In the genomic region with DNA sequence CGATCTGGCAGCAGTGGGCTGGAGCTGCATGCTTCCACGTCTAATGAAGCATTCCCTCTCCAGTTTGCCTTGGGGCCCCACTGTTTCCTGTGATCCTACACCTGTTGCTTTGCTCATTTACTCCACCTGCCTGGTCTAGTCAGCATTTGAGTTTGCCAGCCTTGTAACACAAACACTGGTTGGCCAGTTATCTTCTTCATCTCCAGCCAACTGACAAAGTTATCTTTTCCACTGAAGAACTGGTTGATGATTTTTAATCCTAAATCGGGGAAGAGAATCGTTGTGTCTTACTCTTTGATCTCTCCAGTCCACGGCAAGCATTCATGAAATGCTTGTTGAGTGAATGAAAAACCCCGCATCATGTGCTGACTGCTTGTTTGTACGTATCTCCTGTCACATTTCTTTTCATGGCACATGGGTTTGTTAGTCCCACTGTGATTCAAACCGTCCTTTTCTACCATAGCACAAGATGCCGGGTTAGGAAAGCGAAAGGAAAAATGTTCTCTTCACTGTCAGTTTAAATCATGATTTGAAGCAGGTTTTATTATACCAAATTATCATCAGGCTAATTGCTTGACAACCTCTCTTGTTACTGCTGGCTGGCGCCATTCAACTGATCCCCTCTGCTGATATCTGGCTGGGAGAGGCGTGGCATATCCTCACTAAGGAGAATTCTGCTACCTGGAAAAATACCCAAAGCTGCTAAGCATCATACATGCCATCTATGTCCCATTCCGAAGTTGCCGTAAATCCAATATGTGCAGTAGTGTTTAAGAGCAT, we compare ENCODE assay signal across 14 cellular contexts.
DNase-seq lines count a peak whose midpoint lies in the region; ATAC-seq, FAIRE-seq and TF ChIP-seq lines count a peak whose summit lies in the region.
"Had no signal": no experiment of that assay in that cellular context is flagged by ENCODE, and none has a peak within 500 bp of the region (broad histone marks: within the 10 kb centered on the region; RNA-seq: fewer than 3 reads in every experiment).

No MANE protein-coding gene starts in this region.

- H3K4me1 ChIP-seq in Caco-2 (no peaks in the 10 kb centered on the region), Peyer's patch (peaks cover 0 to 15% (median 0%) of the 10 kb centered on the region in 4 donors)

- CTCF ChIA-PET in Caco-2 (lab: Charles Lee) = no interaction called here

- H3K27ac Mint-ChIP-seq in Caco-2 (ENCODE audit: unreplicated experiment) = no peak overlapping the region
- H3K27ac Mint-ChIP-seq: activated CD8-positive, alpha-beta memory T cell treated with anti-CD3 and anti-CD28 coated beads, Interleukin-2, amount 10 ng/mL, durations not matched to agents 7 days and 5 days; activated naive CD8-positive, alpha-beta T cell treated with anti-CD3 and anti-CD28 coated beads, Interleukin-2, amount 10 ng/mL, durations not matched to agents 7 days and 5 days; stimulated activated naive CD8-positive, alpha-beta T cell treated with anti-CD3 and anti-CD28 coated beads, Interleukin-15, Interleukin-2, amounts not matched to agents 100 ng/mL and 50 ng/mL, for 24 hours had no signal

- H3K27ac ChIP-seq in Peyer's patch = peak overlapping the region in 3 of 4 donors; percentile 23 to 82 (median 67)

- no TSS peak for BruUV-seq in Caco-2 (replicated peaks; lab: Mats Ljungman, UMichigan)

- H3K27me3 ChIP-seq in Caco-2 (replicated peaks; ENCODE audit: control insufficient read depth, insufficient read depth, low read length) (no peaks in the 10 kb centered on the region), Peyer's patch (no peaks in the 10 kb centered on the region)

- H3K27me3 Mint-ChIP-seq in Caco-2 (ENCODE audit: insufficient read depth, unreplicated experiment) = no peaks in the 10 kb centered on the region

- no peaks in the 10 kb centered on the region for H3K36me3 Mint-ChIP-seq in Caco-2 (ENCODE audit: insufficient read depth, unreplicated experiment)
- H3K36me3 Mint-ChIP-seq: activated CD8-positive, alpha-beta memory T cell treated with anti-CD3 and anti-CD28 coated beads, Interleukin-2, amount 10 ng/mL, durations not matched to agents 7 days and 5 days; activated naive CD8-positive, alpha-beta T cell treated with anti-CD3 and anti-CD28 coated beads, Interleukin-2, amount 10 ng/mL, durations not matched to agents 7 days and 5 days had no signal

- H3K36me3 ChIP-seq in Caco-2 (ENCODE audit: control insufficient read depth, insufficient read depth, low read length) = no peaks in the 10 kb centered on the region
- H3K36me3 ChIP-seq in Peyer's patch = no peaks in the 10 kb centered on the region

- intact Hi-C loops in Caco-2 (cut with micrococcal nuclease; ENCODE audit: unreplicated experiment) = no loop called here
- intact Hi-C loops in left colon (cut with DNase I, micrococcal nuclease) = no loop called here
- intact Hi-C loops in Right ventricle myocardium superior (cut with DNase I) = no loop called here

- TF ChIP-seq POLR2A in Peyer's patch (IDR thresholded peaks at IDR 0.05) = no peak
- TF ChIP-seq POLR2A in H54 (IDR thresholded peaks at IDR 0.05; ENCODE audit: low read depth, low read length) = no peak

- FAIRE-seq in H54 (lab: Jason Lieb, UNC) = no peak
- FAIRE-seq: TTC549 had no signal

- H3K4me3 ChIP-seq in Caco-2 (ENCODE audit: low read depth, low read length) (no peak overlapping the region), Peyer's patch (peak overlapping the region in 2 of 4 donors; percentile 33 to 35)

- DNase-seq in Caco-2 (peak; percentile 40 to 56), NCI-H146 treated with DMSO at 0.1 percent for 48 hours (lab: John Stamatoyannopoulos, UW; ENCODE audit: unreplicated experiment) (peak; percentile 81), Peyer's patch (peak in 2 of 3 donors; percentile 62 to 80), left colon (peak; percentile 56 to 65), H54 (ENCODE audit: insufficient read length, low spot score) (no peak), anterior cingulate cortex (lab: John Stamatoyannopoulos, UW) (no peak), Right ventricle myocardium superior (no peak)
- DNase-seq: activated CD8-positive, alpha-beta memory T cell treated with anti-CD3 and anti-CD28 coated beads, Interleukin-2, amount 10 ng/mL, durations not matched to agents 7 days and 5 days; activated naive CD8-positive, alpha-beta T cell treated with anti-CD3 and anti-CD28 coated beads, Interleukin-2, amount 10 ng/mL, durations not matched to agents 7 days and 5 days; NCI-H1092 treated with DMSO at 0.1 percent for 48 hours had no signal

- POLR2A ChIA-PET in Caco-2 (lab: Charles Lee) = no interaction called here

- H3K4me3 Mint-ChIP-seq in Caco-2 (ENCODE audit: unreplicated experiment) = peak overlapping the region; percentile 21
- H3K4me3 Mint-ChIP-seq: activated CD8-positive, alpha-beta memory T cell treated with anti-CD3 and anti-CD28 coated beads, Interleukin-2, amount 10 ng/mL, durations not matched to agents 7 days and 5 days; activated naive CD8-positive, alpha-beta T cell treated with anti-CD3 and anti-CD28 coated beads, Interleukin-2, amount 10 ng/mL, durations not matched to agents 7 days and 5 days; stimulated activated naive CD8-positive, alpha-beta T cell treated with anti-CD3 and anti-CD28 coated beads, Interleukin-15, Interleukin-2, amounts not matched to agents 100 ng/mL and 50 ng/mL, for 24 hours had no signal

- peaks cover 16% of the 10 kb centered on the region for H3K4me1 Mint-ChIP-seq in Caco-2 (ENCODE audit: low read depth, unreplicated experiment)
- H3K4me1 Mint-ChIP-seq: activated CD8-positive, alpha-beta memory T cell treated with anti-CD3 and anti-CD28 coated beads, Interleukin-2, amount 10 ng/mL, durations not matched to agents 7 days and 5 days; activated naive CD8-positive, alpha-beta T cell treated with anti-CD3 and anti-CD28 coated beads, Interleukin-2, amount 10 ng/mL, durations not matched to agents 7 days and 5 days had no signal

- ATAC-seq in left colon (peak; percentile 79), HG02610 (IDR thresholded peaks at IDR 0.05; ENCODE audit: unreplicated experiment) (no peak), Right ventricle myocardium superior (ENCODE audit: poor library complexity) (no peak)
- ATAC-seq: activated CD8-positive, alpha-beta memory T cell treated with anti-CD3 and anti-CD28 coated beads, Interleukin-2, amount 10 ng/mL, durations not matched to agents 7 days and 5 days; HCT116 had no signal

- TF ChIP-seq CTCF in Caco-2 (IDR thresholded peaks at IDR 0.05; ENCODE audit: insufficient read depth in 1 of 2, low read depth in 1 of 2, low read length in 1 of 2, severe bottlenecking in 1 of 2, unreplicated experiment in 1 of 2) = no peak
- TF ChIP-seq CTCF in Peyer's patch (IDR thresholded peaks at IDR 0.05) = no peak

- H3K9me3 Mint-ChIP-seq in Caco-2 (ENCODE audit: unreplicated experiment) = no peaks in the 10 kb centered on the region
- H3K9me3 Mint-ChIP-seq: activated naive CD8-positive, alpha-beta T cell treated with anti-CD3 and anti-CD28 coated beads, Interleukin-2, amount 10 ng/mL, durations not matched to agents 7 days and 5 days; stimulated activated naive CD8-positive, alpha-beta T cell treated with anti-CD3 and anti-CD28 coated beads, Interleukin-15, Interleukin-2, amounts not matched to agents 100 ng/mL and 50 ng/mL, for 24 hours had no signal

- H3K9me3 ChIP-seq in Caco-2 = no peaks in the 10 kb centered on the region
- H3K9me3 ChIP-seq in Peyer's patch = no peaks in the 10 kb centered on the region

Comparison
In these comparisons a context has a peak if more than half of its experiments do, and no peak if none do; other contexts are left out.
1. DNase-seq: peak in Caco-2 (2 of 2), NCI-H146 treated with DMSO at 0.1 percent for 48 hours (single experiment), Peyer's patch (2 of 3) and left colon (2 of 2); none in H54 (single experiment), anterior cingulate cortex (0 of 58) and Right ventricle myocardium superior (single experiment).